ENCODE assay signal across 8 cellular contexts in the genomic region with DNA sequence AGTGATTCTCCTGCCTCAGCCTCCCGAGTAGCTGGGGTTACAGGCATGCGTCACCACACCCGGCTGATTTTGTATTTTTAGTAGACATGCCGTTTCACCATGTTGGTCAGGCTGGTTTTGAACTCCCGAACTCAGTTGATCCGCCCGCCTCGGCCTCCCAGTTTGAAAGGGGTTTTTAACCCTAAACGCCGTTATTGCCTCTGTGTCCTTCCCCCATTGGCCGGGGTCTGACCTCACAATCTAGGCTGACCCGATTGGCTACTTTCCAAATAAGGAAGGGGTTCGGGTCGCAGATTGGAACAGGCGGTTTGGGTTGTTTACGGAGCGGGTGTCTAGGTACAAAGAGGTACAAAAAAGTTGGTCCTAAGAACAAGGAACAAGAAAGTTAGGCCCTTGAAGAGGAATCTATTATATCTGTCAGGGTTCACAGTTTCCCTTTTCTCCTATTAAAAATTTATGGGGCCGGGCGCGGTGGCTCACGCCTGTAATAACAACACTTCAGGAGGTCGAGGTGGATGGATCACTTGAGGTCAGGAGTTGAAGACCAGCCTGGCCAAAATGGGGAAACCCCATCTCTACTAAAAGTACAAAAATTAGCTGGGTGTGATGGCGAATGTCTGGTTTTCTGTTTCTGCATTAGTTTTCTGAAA. TPM values are rescaled to one million over a fixed set of nuclear protein-coding genes. Genes with fewer than 3 reads are reported as not detected.
A peak's percentile ranks its signal among the peaks of the same experiment; 100 is the strongest.
DNase-seq lines count a peak whose midpoint lies in the region; ATAC-seq and TF ChIP-seq lines count a peak whose summit lies in the region.

No MANE protein-coding gene starts in this region.

- in situ Hi-C loops in KBM-7 (cut with MboI; ENCODE audit: low pct_unique_long_range_greater_than_20kb, low sequenced_read_pairs) = no loop called here

- H3K4me3 Mint-ChIP-seq in activated T-cell treated with anti-CD3 and anti-CD28 coated beads, Interleukin-2, amount 50 U/mL, for 72 hours = peak overlapping the region; percentile 94 to 98
- H3K4me3 Mint-ChIP-seq in osteocyte (ENCODE audit: unreplicated experiment) = peak overlapping the region; percentile 100

- H3K4me1 Mint-ChIP-seq in activated T-cell treated with anti-CD3 and anti-CD28 coated beads, Interleukin-2, amount 50 U/mL, for 72 hours (ENCODE audit: low read depth) = peaks cover 42% of the 10 kb centered on the region
- peaks cover 18% of the 10 kb centered on the region for H3K4me1 Mint-ChIP-seq in osteocyte (ENCODE audit: unreplicated experiment)

- H3K27me3 Mint-ChIP-seq in activated T-cell treated with anti-CD3 and anti-CD28 coated beads, Interleukin-2, amount 50 U/mL, for 72 hours (ENCODE audit: low read depth) = no peaks in the 10 kb centered on the region
- H3K27me3 Mint-ChIP-seq in osteocyte (ENCODE audit: unreplicated experiment) = no peaks in the 10 kb centered on the region

- no peak for TF ChIP-seq CTCF in foreskin fibroblast (IDR thresholded peaks at IDR 0.05; ENCODE audit: low read depth, low read length)
- no peak for TF ChIP-seq CTCF in osteocyte (IDR thresholded peaks at IDR 0.05)

- DNase-seq in GM04504 (ENCODE audit: low read depth) (peak; percentile 0), NOMO-1 treated with DMSO at 0.1 percent for 48 hours (lab: John Stamatoyannopoulos, UW; ENCODE audit: unreplicated experiment) (peak; percentile 63), foreskin fibroblast (peak in 1 of 2 donors; percentile 4), osteocyte (ENCODE audit: extremely low spot score, unreplicated experiment) (no peak), 8988T (no peak), KBM-7 (no peak)
- peak; percentile 65 to 67 for DNase-seq in activated T-cell treated with anti-CD3 and anti-CD28 coated beads, Interleukin-2, amount 50 U/mL, for 72 hours

- peaks cover 0 to 1% of the 10 kb centered on the region in 2 donors for H3K9me3 Mint-ChIP-seq in activated T-cell treated with anti-CD3 and anti-CD28 coated beads, Interleukin-2, amount 50 U/mL, for 72 hours
- peaks cover 16% of the 10 kb centered on the region for H3K9me3 Mint-ChIP-seq in osteocyte (ENCODE audit: unreplicated experiment)

- H3K27ac Mint-ChIP-seq in activated T-cell treated with anti-CD3 and anti-CD28 coated beads, Interleukin-2, amount 50 U/mL, for 72 hours = peak overlapping the region; percentile 84
- peak overlapping the region; percentile 100 for H3K27ac Mint-ChIP-seq in osteocyte (ENCODE audit: unreplicated experiment)

- H3K4me3 ChIP-seq in foreskin fibroblast (ENCODE audit: low read depth in 1 of 2, low read length in 2 of 2) = peak overlapping the region; percentile 59 to 82

- peak; percentile 33 to 37 for ATAC-seq in activated T-cell treated with anti-CD3 and anti-CD28 coated beads, Interleukin-2, amount 50 U/mL, for 72 hours (replicated peaks in 1 of 2)
- no peak for ATAC-seq in HG02840 (IDR thresholded peaks at IDR 0.05; ENCODE audit: low FRiP score, unreplicated experiment)

- peaks cover 5 to 17% of the 10 kb centered on the region in 2 donors for H3K36me3 Mint-ChIP-seq in activated T-cell treated with anti-CD3 and anti-CD28 coated beads, Interleukin-2, amount 50 U/mL, for 72 hours (ENCODE audit: insufficient read depth in 2 of 2)
- H3K36me3 Mint-ChIP-seq in osteocyte (ENCODE audit: unreplicated experiment) = peaks cover 24% of the 10 kb centered on the region

RNA-seq across cellular contexts. Expression of a gene that starts 1.0 kb away (rescaled TPM):
- 10 to 100 TPM; 23.8 to 30.8 TPM for total RNA-seq in activated T-cell treated with anti-CD3 and anti-CD28 coated beads, Interleukin-2, amount 50 U/mL, for 72 hours
- total RNA-seq in osteocyte = 10.6 and 12.8 TPM in 2 replicates

RNA-seq across cellular contexts. Expression of a gene that starts 34.0 kb away (rescaled TPM):
- 10 to 100 TPM; 18.8 to 23.5 TPM for total RNA-seq in activated T-cell treated with anti-CD3 and anti-CD28 coated beads, Interleukin-2, amount 50 U/mL, for 72 hours
- 4.7 and 5.6 TPM in 2 replicates for total RNA-seq in osteocyte

RNA-seq across cellular contexts. Expression of a gene that starts 45.2 kb away (rescaled TPM):
- total RNA-seq in activated T-cell treated with anti-CD3 and anti-CD28 coated beads, Interleukin-2, amount 50 U/mL, for 72 hours = 10 to 100 TPM; 66.0 to 68.9 TPM
- total RNA-seq in osteocyte = 7.8 and 10.5 TPM in 2 replicates

Comparison
In these comparisons a context has a peak if more than half of its experiments do, and no peak if none do; other contexts are left out.
1. DNase-seq: peak in GM04504 (single experiment), NOMO-1 treated with DMSO at 0.1 percent for 48 hours (single experiment) and activated T-cell treated with anti-CD3 and anti-CD28 coated beads, Interleukin-2, amount 50 U/mL, for 72 hours (2 of 2); none in osteocyte (single experiment), 8988T (single experiment) and KBM-7 (single experiment).